8 cellular contexts compared by ENCODE assay signal in genomic region chr1:224356685-224357625, GRCh38. TPM values are rescaled to one million over a fixed set of nuclear protein-coding genes. Genes with fewer than 3 reads are reported as not detected.
DNase-seq lines count a peak whose midpoint lies in the region; ATAC-seq and TF ChIP-seq lines count a peak whose summit lies in the region.

CNIH4 (plus strand) TSS chr1:224356879; CDS start chr1:224356925, 46 bp downstream.

- WGBS in esophagus muscularis mucosa = 1% methylated on average over 35 of the region's 78 CpGs

- DNase-seq in DMS53 (lab: John Stamatoyannopoulos, UW) (peak; percentile 97), KG1 (lab: John Stamatoyannopoulos, UW) (peak; percentile 90), Peyer's patch (peak; percentile 91 to 96 (median 92)), esophagus muscularis mucosa (ENCODE audit: extremely low spot score) (peak; percentile 97)
- DNase-seq in activated T-cell treated with anti-CD3 and anti-CD28 coated beads, Interleukin-2, amount 50 U/mL, for 48 hours = peak; percentile 92
- DNase-seq in stimulated activated CD8-positive, alpha-beta memory T cell treated with anti-CD3 and anti-CD28 coated beads, Interleukin-7, amount 100 ng/mL, for 4 hours (ENCODE audit: low read depth in 2 of 2) = peak; percentile 85 to 86

- H3K9me3 ChIP-seq in Peyer's patch (no peaks in the 10 kb centered on the region), esophagus muscularis mucosa (no peaks in the 10 kb centered on the region), muscle layer of duodenum (ENCODE audit: control insufficient read depth in 1 of 2, low read length in 2 of 2) (no peaks in the 10 kb centered on the region)

- peak; percentile 99 for ATAC-seq in GM21723 (IDR thresholded peaks at IDR 0.05; ENCODE audit: unreplicated experiment)

- H3K4me3 ChIP-seq in Peyer's patch = peak within 1 kb of the TSS; percentile 74 to 94 (median 86)
- peak within 1 kb of the TSS; percentile 78 to 93 (median 90) for H3K4me3 ChIP-seq in esophagus muscularis mucosa
- peak within 1 kb of the TSS; percentile 65 to 96 for H3K4me3 ChIP-seq in muscle layer of duodenum (ENCODE audit: low read depth in 1 of 2, low read length in 2 of 2)

- H3K27ac ChIP-seq in Peyer's patch (peak within 1 kb of the TSS; percentile 79 to 95 (median 88)), esophagus muscularis mucosa (replicated peaks in 1 of 4) (peak within 1 kb of the TSS; percentile 83 to 96 (median 95)), muscle layer of duodenum (ENCODE audit: low read length) (peak within 1 kb of the TSS; percentile 68)

- intact Hi-C loops in esophagus muscularis mucosa (cut with DNase I) = no loop called here

- no peak for TF ChIP-seq EP300 in esophagus muscularis mucosa (IDR thresholded peaks at IDR 0.05)

- no peaks in the 10 kb centered on the region for H3K36me3 ChIP-seq in Peyer's patch
- H3K36me3 ChIP-seq in esophagus muscularis mucosa = peaks cover 0 to 11% (median 0%) of the 10 kb centered on the region in 4 donors
- H3K36me3 ChIP-seq in muscle layer of duodenum (ENCODE audit: control insufficient read depth in 1 of 2, insufficient read depth in 2 of 2, low read length in 2 of 2) = no peaks in the 10 kb centered on the region

- TF ChIP-seq CTCF in Peyer's patch (IDR thresholded peaks at IDR 0.05) (no peak), esophagus muscularis mucosa (IDR thresholded peaks at IDR 0.05) (peak in 1 of 3 experiments; percentile 14)

- TF ChIP-seq POLR2A in Peyer's patch (IDR thresholded peaks at IDR 0.05) (peak; percentile 85 to 92), esophagus muscularis mucosa (IDR thresholded peaks at IDR 0.05; ENCODE audit: low read depth) (peak; percentile 87)

- H3K4me1 ChIP-seq in Peyer's patch (peaks cover 0 to 31% (median 7%) of the 10 kb centered on the region in 4 donors), esophagus muscularis mucosa (peaks cover 13 to 49% (median 29%) of the 10 kb centered on the region in 4 donors), muscle layer of duodenum (ENCODE audit: control insufficient read depth in 1 of 2, insufficient read depth in 2 of 2, low read length in 2 of 2) (peaks cover 9 to 19% of the 10 kb centered on the region in 2 donors)

- H3K27me3 ChIP-seq in Peyer's patch (no peaks in the 10 kb centered on the region), esophagus muscularis mucosa (no peaks in the 10 kb centered on the region), muscle layer of duodenum (ENCODE audit: low read depth, low read length) (no peaks in the 10 kb centered on the region)

RNA-seq across cellular contexts. Expression of gene CNIH4, which starts in this region (rescaled TPM):
- 10 to 100 TPM; 19.8 to 77.8 (median 47.0) TPM for total RNA-seq in Peyer's patch
- total RNA-seq in esophagus muscularis mucosa = 10 to 100 TPM; 34.0 to 61.0 (median 46.9) TPM

Comparison
In these comparisons a context has a peak if more than half of its experiments do, and no peak if none do; other contexts are left out.
1. Peak in every context shown above with its lines: DNase-seq, ATAC-seq, H3K4me3 ChIP-seq and H3K27ac ChIP-seq.